8 cellular contexts compared by ENCODE assay signal in genomic region chr11:109970516-109971183, GRCh38.
DNase-seq lines count a peak whose midpoint lies in the region; ATAC-seq and TF ChIP-seq lines count a peak whose summit lies in the region.

No MANE protein-coding gene starts in this region.

- H3K9me3 Mint-ChIP-seq in chondrocyte (ENCODE audit: low read depth), result no peaks in the 10 kb centered on the region

- in situ Hi-C loops in GM13977 (cut with MboI; ENCODE audit: low pct_unique_long_range_greater_than_20kb, low sequenced_read_pairs, unreplicated experiment), result loop anchor here (25.0 kb wide), 1 partner anchor 392 kb away; no protein-coding TSS in a partner anchor

- H3K27me3 Mint-ChIP-seq in chondrocyte (ENCODE audit: low read depth), result no peaks in the 10 kb centered on the region

- POLR2A ChIA-PET in HEK293T (lab: Yijun Ruan, JAX), result no interaction called here

- no peak for TF ChIP-seq CTCF in chondrocyte (IDR thresholded peaks at IDR 0.05)
- TF ChIP-seq CTCF in GM13977 (IDR thresholded peaks at IDR 0.05; ENCODE audit: extremely low read depth, insufficient read depth, missing control alignments), result no peak

- H3K4me1 Mint-ChIP-seq in chondrocyte (ENCODE audit: low read depth), result peaks cover 27% of the 10 kb centered on the region

- CTCF ChIA-PET in HEK293T (lab: Yijun Ruan, JAX), result no interaction called here

- no peak overlapping the region for H3K4me3 Mint-ChIP-seq in chondrocyte (ENCODE audit: unreplicated experiment)

- peak overlapping the region; percentile 64 for H3K27ac Mint-ChIP-seq in chondrocyte (ENCODE audit: unreplicated experiment)

- no peaks in the 10 kb centered on the region for H3K36me3 Mint-ChIP-seq in chondrocyte (ENCODE audit: low read depth)

- ATAC-seq in GM18502 (IDR thresholded peaks at IDR 0.05; ENCODE audit: poor library complexity, unreplicated experiment), result peak; percentile 70
- peak; percentile 63 for ATAC-seq in GM21381 (IDR thresholded peaks at IDR 0.05; ENCODE audit: unreplicated experiment)
- ATAC-seq in HG03196 (IDR thresholded peaks at IDR 0.05; ENCODE audit: unreplicated experiment), result peak; percentile 59

- no peak for DNase-seq in chondrocyte (ENCODE audit: low spot score)
- no peak for DNase-seq in activated effector memory CD4-positive, alpha-beta T cell treated with Interleukin-2 at 50 U/mL for 16 hours
- no peak for DNase-seq in GM13977 (ENCODE audit: low spot score)
- DNase-seq in NCI-H748 treated with DMSO at 0.1 percent for 48 hours (lab: John Stamatoyannopoulos, UW), result no peak
- no peak for DNase-seq in HEK293T (ENCODE audit: extremely low spot score)

TF ChIP-seq in HEK293T, 16 proteins besides CTCF, POLR2A, EP300 and RAD21:
- TF ChIP-seq LEF1 (IDR thresholded peaks at IDR 0.05; ENCODE audit: borderline replicate concordance) (no peak), NFRKB (IDR thresholded peaks at IDR 0.05) (no peak), ELF4 (IDR thresholded peaks at IDR 0.05) (no peak), FOXK2 (IDR thresholded peaks at IDR 0.05) (no peak), ZNF384 (IDR thresholded peaks at IDR 0.05) (no peak), BHLHE40 (IDR thresholded peaks at IDR 0.05; ENCODE audit: borderline replicate concordance) (no peak), TARDBP (IDR thresholded peaks at IDR 0.05) (no peak), CTBP1 (IDR thresholded peaks at IDR 0.05; ENCODE audit: borderline replicate concordance) (no peak), HDGF (IDR thresholded peaks at IDR 0.05; ENCODE audit: borderline replicate concordance) (no peak), ARNT (IDR thresholded peaks at IDR 0.05) (no peak), FOXA1 (IDR thresholded peaks at IDR 0.05) (no peak), FOXM1 (IDR thresholded peaks at IDR 0.05; ENCODE audit: borderline replicate concordance) (no peak), SP1 (IDR thresholded peaks at IDR 0.05) (no peak), L3MBTL2 (conservative IDR thresholded peaks at IDR 0.05) (no peak), SUZ12 (IDR thresholded peaks at IDR 0.05) (no peak)
- TF ChIP-seq, protein P1, sequence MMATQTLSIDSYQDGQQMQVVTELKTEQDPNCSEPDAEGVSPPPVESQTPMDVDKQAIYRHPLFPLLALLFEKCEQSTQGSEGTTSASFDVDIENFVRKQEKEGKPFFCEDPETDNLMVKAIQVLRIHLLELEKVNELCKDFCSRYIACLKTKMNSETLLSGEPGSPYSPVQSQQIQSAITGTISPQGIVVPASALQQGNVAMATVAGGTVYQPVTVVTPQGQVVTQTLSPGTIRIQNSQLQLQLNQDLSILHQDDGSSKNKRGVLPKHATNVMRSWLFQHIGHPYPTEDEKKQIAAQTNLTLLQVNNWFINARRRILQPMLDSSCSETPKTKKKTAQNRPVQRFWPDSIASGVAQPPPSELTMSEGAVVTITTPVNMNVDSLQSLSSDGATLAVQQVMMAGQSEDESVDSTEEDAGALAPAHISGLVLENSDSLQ (IDR thresholded peaks at IDR 0.05), result no peak
